Comparison of ENCODE assay signal across 8 cellular contexts in the genomic region with DNA sequence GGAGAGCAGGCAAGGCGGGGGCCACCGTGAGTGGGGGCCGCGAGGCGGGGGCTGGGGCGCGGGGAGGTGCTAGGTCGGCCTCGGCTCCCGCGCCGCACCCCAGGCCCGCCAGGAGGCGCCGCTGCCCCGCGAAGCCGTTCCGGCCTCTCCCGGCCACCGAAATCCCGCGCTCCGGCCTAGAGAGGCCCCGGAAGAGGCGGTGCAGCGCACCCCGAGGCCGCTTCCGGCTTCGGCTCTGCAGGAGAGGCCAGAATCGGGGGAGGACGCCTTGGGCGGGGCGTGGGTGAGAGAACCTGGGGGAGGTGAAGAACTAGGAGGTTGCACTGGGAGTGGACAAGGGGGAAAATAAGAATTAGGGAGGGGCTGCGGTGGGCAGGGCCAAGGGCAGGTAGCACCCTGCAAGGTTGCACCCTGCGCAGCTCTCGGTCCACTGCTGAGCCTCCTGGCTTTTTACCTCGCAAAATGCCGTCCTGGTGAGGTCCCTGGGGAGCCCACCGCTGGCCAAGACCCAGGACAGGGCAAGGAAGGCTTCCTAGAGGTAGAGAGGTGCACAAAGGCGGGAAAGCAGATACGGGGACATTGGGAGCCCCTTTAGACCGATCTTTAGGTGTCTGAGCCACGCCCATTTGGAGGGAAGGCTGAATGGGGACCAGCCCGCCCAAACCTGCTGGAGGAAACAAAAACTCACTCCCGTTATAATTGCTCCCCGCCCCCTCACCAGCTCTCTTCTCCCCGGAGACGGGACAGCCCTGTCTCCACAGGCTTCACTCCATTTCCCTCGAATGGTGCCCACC. TPM values are rescaled to one million over a fixed set of nuclear protein-coding genes. Genes with fewer than 3 reads are reported as not detected.
DNase-seq lines count a peak whose midpoint lies in the region; ATAC-seq, FAIRE-seq and TF ChIP-seq lines count a peak whose summit lies in the region.

No MANE protein-coding gene starts in this region.

- H3K4me1 ChIP-seq in pancreas, result peaks cover 0 to 7% (median 4%) of the 10 kb centered on the region in 3 donors
- H3K4me1 ChIP-seq in tibial artery, result peaks cover 0 to 32% (median 18%) of the 10 kb centered on the region in 4 donors

- ATAC-seq in HG02571 (IDR thresholded peaks at IDR 0.05; ENCODE audit: unreplicated experiment) (peak; percentile 86), pancreas (peak; percentile 88 to 92 (median 91))

- no peak for FAIRE-seq in pancreas (lab: Jason Lieb, UNC)

- no peaks in the 10 kb centered on the region for H3K9me3 ChIP-seq in pancreas
- no peaks in the 10 kb centered on the region for H3K9me3 ChIP-seq in tibial artery

- DNase-seq in GM10266 (ENCODE audit: extremely low spot score) (peak; percentile 95), NCI-H1048 (lab: John Stamatoyannopoulos, UW) (peak; percentile 97), SK-N-DZ (ENCODE audit: low spot score) (peak; percentile 88), head of caudate nucleus (peak; percentile 68 to 96 (median 90)), pancreas (peak; percentile 94 to 98 (median 95)), tibial artery (peak; percentile 87 to 95)
- peak; percentile 88 for DNase-seq in activated naive CD4-positive, alpha-beta T cell treated with anti-CD3 and anti-CD28 coated beads, Interleukin-2, amount 50 U/mL, for 16 hours

- H3K27me3 ChIP-seq in pancreas, result no peaks in the 10 kb centered on the region
- peaks cover 0 to 4% of the 10 kb centered on the region in 2 donors for H3K27me3 ChIP-seq in tibial artery

- TF ChIP-seq CTCF in GM10266 (IDR thresholded peaks at IDR 0.05; ENCODE audit: control insufficient read depth, insufficient read depth, low read depth, missing control alignments) (peak; percentile 91), pancreas (IDR thresholded peaks at IDR 0.05) (peak; percentile 78 to 93 (median 87)), tibial artery (IDR thresholded peaks at IDR 0.05) (peak; percentile 91)

- H3K27ac ChIP-seq in pancreas (peak overlapping the region; percentile 68 to 84 (median 84)), tibial artery (peak overlapping the region; percentile 39 to 61)

- H3K36me3 ChIP-seq in pancreas, result no peaks in the 10 kb centered on the region
- no peaks in the 10 kb centered on the region for H3K36me3 ChIP-seq in tibial artery

- 0 to 1% methylated on average over 40 to 51 of the region's 51 CpGs for WGBS in pancreas, 2 donors

- intact Hi-C loops in head of caudate nucleus (cut with DNase I), result loop anchor here (2.0 to 10.0 kb wide), 3 partner anchors 35 to 97 kb away; a partner anchor contains a TSS
- intact Hi-C loops in pancreas (cut with DNase I), result loop anchor here in 2 of 3 donors (2.0 to 5.0 kb wide), 2 partner anchors 33 to 45 kb away; no protein-coding TSS in a partner anchor
- intact Hi-C loops in tibial artery (cut with DNase I; ENCODE audit: low total_unique reads), result loop anchor here (1.0 kb wide), 2 partner anchors 19 to 44 kb away; no protein-coding TSS in a partner anchor

- peak overlapping the region; percentile 43 to 65 (median 52) for H3K4me3 ChIP-seq in pancreas
- H3K4me3 ChIP-seq in tibial artery, result peak overlapping the region; percentile 67 to 69

RNA-seq across cellular contexts. Expression of a gene that starts 8.4 kb away (rescaled TPM):
- 52.3 and 58.3 TPM in 2 replicates for polyA plus RNA-seq in SK-N-DZ (2014; cell fraction: cytosol; rRNA removed)
- 39.3 and 43.2 TPM in 2 replicates for polyA plus RNA-seq in SK-N-DZ (2014; cell fraction: nucleus; rRNA removed)
- total RNA-seq in pancreas, result 100 to 1,000 TPM in 1 of 6 donors, 10 to 100 TPM in 5; 26.9 to 104 (median 42.9) TPM
- polyA plus RNA-seq in pancreas, result 10 to 100 TPM; 54.1 to 97.6 TPM

RNA-seq across cellular contexts. Expression of a gene that starts 22.5 kb away (rescaled TPM):
- polyA plus RNA-seq in SK-N-DZ (2014; cell fraction: cytosol; rRNA removed), result 0.03 and 0.39 TPM in 2 replicates
- 0.22 and 1.5 TPM in 2 replicates for polyA plus RNA-seq in SK-N-DZ (2014; cell fraction: nucleus; rRNA removed)
- 10 to 100 TPM; 21.2 to 57.9 (median 38.6) TPM for total RNA-seq in pancreas
- polyA plus RNA-seq in pancreas, result 10 to 100 TPM; 35.2 to 40.8 TPM

RNA-seq across cellular contexts. Expression of a gene that starts 36.2 kb away (rescaled TPM):
- 0.20 TPM in 1 of 2 replicates, not detected in the other for polyA plus RNA-seq in SK-N-DZ (2014; cell fraction: cytosol; rRNA removed)
- not detected in 2 replicates for polyA plus RNA-seq in SK-N-DZ (2014; cell fraction: nucleus; rRNA removed)
- not detected for total RNA-seq in pancreas
- not detected for polyA plus RNA-seq in pancreas

RNA-seq across cellular contexts. Expression of a gene that starts 41.4 kb away (rescaled TPM):
- 0.92 and 2.3 TPM in 2 replicates for polyA plus RNA-seq in SK-N-DZ (2014; cell fraction: cytosol; rRNA removed)
- polyA plus RNA-seq in SK-N-DZ (2014; cell fraction: nucleus; rRNA removed), result 10.7 and 12.1 TPM in 2 replicates
- 10 to 100 TPM; 27.5 to 53.5 (median 33.2) TPM for total RNA-seq in pancreas
- polyA plus RNA-seq in pancreas, result 100 to 1,000 TPM; 118 to 223 TPM

RNA-seq across cellular contexts. Expression of a gene that starts 51.3 kb away (rescaled TPM):
- 0.09 TPM in 1 of 2 replicates, not detected in the other for polyA plus RNA-seq in SK-N-DZ (2014; cell fraction: cytosol; rRNA removed)
- not detected in 2 replicates for polyA plus RNA-seq in SK-N-DZ (2014; cell fraction: nucleus; rRNA removed)
- under 1 TPM in 1 of 6 donors, not detected in 5; 0.12 TPM for total RNA-seq in pancreas
- 1 to 10 TPM in 1 of 2 donors, under 1 TPM in 1; 0.15 to 2.1 TPM for polyA plus RNA-seq in pancreas

Comparison
In these comparisons a context has a peak if more than half of its experiments do, and no peak if none do; other contexts are left out.
1. Peak in every context shown above with its lines: DNase-seq, ATAC-seq, H3K4me3 ChIP-seq and H3K27ac ChIP-seq.